ENCODE assay signal across 18 cellular contexts in genomic region chr6:20153194-20153593, GRCh38. TPM values are rescaled to one million over a fixed set of nuclear protein-coding genes. Genes with fewer than 3 reads are reported as not detected.
DNase-seq lines count a peak whose midpoint lies in the region; ATAC-seq, FAIRE-seq and TF ChIP-seq lines count a peak whose summit lies in the region.
"Had no signal": no experiment of that assay in that cellular context is flagged by ENCODE, and none has a peak within 500 bp of the region (broad histone marks: within the 10 kb centered on the region; RNA-seq: fewer than 3 reads in every experiment).

No MANE protein-coding gene starts in this region.

- no peaks in the 10 kb centered on the region for H4K20me1 ChIP-seq in HepG2 (ENCODE audit: insufficient read depth, low read length)
- H4K20me1 ChIP-seq in osteoblast (ENCODE audit: insufficient read depth, low read length) = no peaks in the 10 kb centered on the region

- no peaks in the 10 kb centered on the region for H3K27me3 Mint-ChIP-seq in type B pancreatic cell

- no peak for DNase-seq in right lobe of liver
- DNase-seq in HepG2 (ENCODE audit: low spot score) = no peak
- DNase-seq in dermis blood vessel endothelial cell = peak; percentile 26
- peak; percentile 25 for DNase-seq in osteoblast (ENCODE audit: insufficient read length, low spot score, missing footprints)
- DNase-seq in suprapubic skin (ENCODE audit: low spot score in 2 of 2) = no peak
- DNase-seq in GM10248 (ENCODE audit: extremely low spot score) = no peak
- DNase-seq in type B pancreatic cell (ENCODE audit: extremely low spot score, unreplicated experiment) = no peak
- DNase-seq: CD8-positive, alpha-beta T cell; COR-L47; DMS153; DMS79 treated with DMSO at 0.1 percent for 48 hours; EL; GDM1 had no signal

- H3K79me2 ChIP-seq in HepG2 (ENCODE audit: insufficient read depth, low read length) (no peaks in the 10 kb centered on the region), osteoblast (ENCODE audit: insufficient read depth, low read length) (no peaks in the 10 kb centered on the region)

- no TSS peak for BruUV-seq in HepG2 (replicated peaks; lab: Mats Ljungman, UMichigan)

- no peaks in the 10 kb centered on the region for H3K27me3 ChIP-seq in right lobe of liver
- no peaks in the 10 kb centered on the region for H3K27me3 ChIP-seq in HepG2 (ENCODE audit: control insufficient read depth in 1 of 2, insufficient read depth in 2 of 2, low read length in 2 of 2)
- no peaks in the 10 kb centered on the region for H3K27me3 ChIP-seq in iPS-20b (ENCODE audit: insufficient read depth, low read length)
- H3K27me3 ChIP-seq in osteoblast (ENCODE audit: insufficient read depth, low read length) = no peaks in the 10 kb centered on the region
- H3K27me3 ChIP-seq in suprapubic skin = no peaks in the 10 kb centered on the region

- H3K36me3 ChIP-seq in right lobe of liver (no peaks in the 10 kb centered on the region), HepG2 (replicated peaks in 1 of 2; ENCODE audit: control insufficient read depth in 1 of 2, insufficient read depth in 2 of 2, low read length in 2 of 2) (no peaks in the 10 kb centered on the region), iPS-20b (ENCODE audit: insufficient read depth, low read depth, low read length) (no peaks in the 10 kb centered on the region), osteoblast (ENCODE audit: insufficient read depth, low read length) (no peaks in the 10 kb centered on the region), suprapubic skin (no peaks in the 10 kb centered on the region)

- H3K9ac ChIP-seq in HepG2 (ENCODE audit: insufficient read depth, low read depth, low read length) = no peak overlapping the region
- no peak overlapping the region for H3K9ac ChIP-seq in iPS-20b (ENCODE audit: low read depth, low read length)

- H3K4me3 ChIP-seq in right lobe of liver (no peak overlapping the region), HepG2 (replicated peaks in 1 of 3; ENCODE audit: insufficient read depth in 1 of 3, low read depth in 2 of 3, low read length in 3 of 3) (no peak overlapping the region), iPS-20b (ENCODE audit: low read length) (0 out of 2 replicates have a peak overlapping the region, but pooled peaks have one; percentile 2), osteoblast (ENCODE audit: insufficient read depth, low read length) (no peak overlapping the region), suprapubic skin (no peak overlapping the region)

- POLR2A ChIA-PET in HepG2 (lab: Yijun Ruan, JAX) (no interaction called here), GM10248 (lab: Yijun Ruan, JAX) (no interaction called here)

- H3K27ac ChIP-seq in right lobe of liver (peak overlapping the region in 2 of 3 donors; percentile 2 to 10), HepG2 (ENCODE audit: extremely low read length, insufficient read depth, low read length) (no peak overlapping the region), iPS-20b (ENCODE audit: low read length) (no peak overlapping the region), osteoblast (ENCODE audit: low read depth, low read length) (no peak overlapping the region), suprapubic skin (no peak overlapping the region)
- H3K27ac ChIP-seq: 22Rv1 had no signal

- TF ChIP-seq RAD21 in HepG2 (CRISPR knock-in tag; IDR thresholded peaks at IDR 0.05) = no peak

- peaks cover 6% of the 10 kb centered on the region for H3K4me1 Mint-ChIP-seq in type B pancreatic cell (ENCODE audit: unreplicated experiment)

- intact Hi-C loops in right lobe of liver (cut with DNase I) (no loop called here), HepG2 (cut with micrococcal nuclease; ENCODE audit: unreplicated experiment) (no loop called here)

- H3K9me3 Mint-ChIP-seq in type B pancreatic cell = peaks cover 7% of the 10 kb centered on the region
- H3K9me3 Mint-ChIP-seq: CD8-positive, alpha-beta T cell had no signal

- CTCF ChIA-PET in HepG2 (lab: Yijun Ruan, JAX; ENCODE audit: low intra/inter-chr PET ratio, low total read pairs) (no interaction called here), GM10248 (lab: Yijun Ruan, JAX) (interaction anchor here (1.3 to 1.4 kb wide), 2 partner anchors 23 to 26 kb away, joined by 3 to 5 read pairs; no protein-coding TSS in a partner anchor)

- TF ChIP-seq POLR2A in right lobe of liver (IDR thresholded peaks at IDR 0.05) (no peak), HepG2 (IDR thresholded peaks at IDR 0.05; ENCODE audit: insufficient read depth in 1 of 2, low read depth in 2 of 2, low read length in 2 of 2) (no peak), suprapubic skin (IDR thresholded peaks at IDR 0.05) (no peak)

- H2AFZ ChIP-seq in HepG2 (ENCODE audit: low read length) (no peak overlapping the region), osteoblast (ENCODE audit: low read length) (no peak overlapping the region)

- 83% methylated on average over 3 of the region's 3 CpGs for WGBS in right lobe of liver (ENCODE audit: insufficient coverage, low coverage, low lambda C conversion rate, missing lambda C conversion rate)
- WGBS in HepG2 (ENCODE audit: low lambda C conversion rate) = 62% methylated on average over 3 of the region's 3 CpGs
- 91% methylated on average over 3 of the region's 3 CpGs for WGBS in suprapubic skin

- in situ Hi-C loops in HepG2 (cut with HindIII; ENCODE audit: extremely low pct_ligation_motif_present, low pct_unique_long_range_greater_than_20kb) = no loop called here

- H3K9me3 ChIP-seq in right lobe of liver = no peaks in the 10 kb centered on the region
- no peaks in the 10 kb centered on the region for H3K9me3 ChIP-seq in HepG2 (ENCODE audit: low read length)
- no peaks in the 10 kb centered on the region for H3K9me3 ChIP-seq in iPS-20b (ENCODE audit: insufficient read depth, low read depth, low read length)
- H3K9me3 ChIP-seq in osteoblast (ENCODE audit: low read depth, low read length) = no peaks in the 10 kb centered on the region
- H3K9me3 ChIP-seq in suprapubic skin = no peaks in the 10 kb centered on the region

- TF ChIP-seq EP300 in HepG2 (IDR thresholded peaks at IDR 0.05; ENCODE audit: low read depth in 2 of 2, low read length in 2 of 2) (no peak), HepG2 (CRISPR knock-in tag; IDR thresholded peaks at IDR 0.05; ENCODE audit: borderline replicate concordance) (no peak), suprapubic skin (IDR thresholded peaks at IDR 0.05) (no peak)

- peaks cover 0 to 5% (median 3%) of the 10 kb centered on the region in 4 donors for H3K4me1 ChIP-seq in right lobe of liver
- H3K4me1 ChIP-seq in HepG2 (ENCODE audit: insufficient read depth, low read length) = peaks cover 25% of the 10 kb centered on the region
- H3K4me1 ChIP-seq in iPS-20b (ENCODE audit: insufficient read depth, low read length) = peaks cover 10% of the 10 kb centered on the region
- no peaks in the 10 kb centered on the region for H3K4me1 ChIP-seq in osteoblast (ENCODE audit: insufficient read depth, low read length)
- H3K4me1 ChIP-seq in suprapubic skin = no peaks in the 10 kb centered on the region

- H3K4me2 ChIP-seq in HepG2 (ENCODE audit: low read depth, low read length) = no peak overlapping the region
- H3K4me2 ChIP-seq in osteoblast (ENCODE audit: insufficient read depth, low read length) = no peak overlapping the region

- no peak overlapping the region for H3K27ac Mint-ChIP-seq in type B pancreatic cell
- H3K27ac Mint-ChIP-seq: CD8-positive, alpha-beta T cell had no signal

- H3K36me3 Mint-ChIP-seq in type B pancreatic cell = peaks cover 19% of the 10 kb centered on the region

- no peak for FAIRE-seq in HepG2 (lab: Jason Lieb, UNC)
- FAIRE-seq: D721Med, H54 had no signal

- H3K4me3 Mint-ChIP-seq in type B pancreatic cell = no peak overlapping the region
- H3K4me3 Mint-ChIP-seq: CD14-positive monocyte; CD8-positive, alpha-beta T cell had no signal

- ATAC-seq in right lobe of liver = no peak
- no peak for ATAC-seq in HepG2
- ATAC-seq: CD8-positive, alpha-beta T cell had no signal

- TF ChIP-seq CTCF in right lobe of liver (IDR thresholded peaks at IDR 0.05) = no peak
- no peak for TF ChIP-seq CTCF in HepG2 (CRISPR knock-in tag; IDR thresholded peaks at IDR 0.05)
- no peak for TF ChIP-seq CTCF in osteoblast (IDR thresholded peaks at IDR 0.05; ENCODE audit: extremely low read depth, low read depth, low read length)
- TF ChIP-seq CTCF in suprapubic skin (IDR thresholded peaks at IDR 0.05) = no peak
- TF ChIP-seq CTCF in GM10248 (IDR thresholded peaks at IDR 0.05; ENCODE audit: control extremely low read depth, extremely low read depth, low read depth, missing control alignments) = no peak
- TF ChIP-seq CTCF in type B pancreatic cell (conservative IDR thresholded peaks at IDR 0.05) = no peak

TF ChIP-seq in HepG2, 621 proteins besides CTCF, POLR2A, EP300 and RAD21 (continues in another document):
- no peak for TF ChIP-seq MTA1 (CRISPR knock-in tag; IDR thresholded peaks at IDR 0.05; ENCODE audit: borderline replicate concordance)

RNA-seq across cellular contexts. Expression of gene MBOAT1, which starts 59.1 kb away (rescaled TPM):
- total RNA-seq in right lobe of liver = 10 to 100 TPM in 1 of 6 experiments, 1 to 10 TPM in 5; 3.6 to 10.0 (median 5.9) TPM
- not detected in 2 replicates for total RNA-seq in HepG2 (2016; rRNA removed; fragmentation: Illumina TruSeq; extraction: Trizol)
- total RNA-seq in HepG2 (2016; cell fraction: cytosol; rRNA removed; fragmentation: Illumina TruSeq; extraction: Trizol; ENCODE audit: low read depth) = not detected in 2 replicates
- total RNA-seq in HepG2 (2016; cell fraction: insoluble cytoplasmic fraction; rRNA removed; fragmentation: Illumina TruSeq; extraction: Trizol) = 0.06 TPM in 1 of 2 replicates, not detected in the other
- total RNA-seq in HepG2 (2016; cell fraction: membrane; rRNA removed; fragmentation: Illumina TruSeq; extraction: Trizol) = not detected in 2 replicates
- not detected in 2 replicates for total RNA-seq in HepG2 (2016; cell fraction: nucleus; rRNA removed; fragmentation: Illumina TruSeq; extraction: Trizol)
- 0.04 TPM in 1 of 2 replicates, not detected in the other for polyA plus RNA-seq in HepG2 (2011; rRNA removed)
- not detected in 2 replicates for polyA plus RNA-seq in HepG2 (2011; cell fraction: cytosol; rRNA removed)
- polyA plus RNA-seq in HepG2 (2011; cell fraction: nucleus; rRNA removed) = not detected in 2 replicates
- polyA plus RNA-seq in HepG2 (2012) = not detected in 2 replicates
- polyA plus RNA-seq in HepG2 (2016; cell fraction: cytosol; fragmentation: Illumina TruSeq; extraction: Trizol; ENCODE audit: low read depth) = not detected in 2 replicates
- not detected in 2 replicates for polyA plus RNA-seq in HepG2 (2016; cell fraction: insoluble cytoplasmic fraction; fragmentation: Illumina TruSeq; extraction: Trizol; ENCODE audit: low read depth)
- not detected in 2 replicates for polyA plus RNA-seq in HepG2 (2016; cell fraction: membrane; fragmentation: Illumina TruSeq; extraction: Trizol; ENCODE audit: low read depth)
- polyA plus RNA-seq in HepG2 (2016; cell fraction: nucleus; fragmentation: Illumina TruSeq; extraction: Trizol; ENCODE audit: insufficient read depth, low read depth) = not detected in 2 replicates
- polyA minus RNA-seq in HepG2 (2011; rRNA and poly(A)+ RNA removed; ENCODE audit: low replicate concordance) = 13.9 TPM in 1 of 2 replicates, not detected in the other
- polyA minus RNA-seq in HepG2 (2011; cell fraction: cytosol; rRNA and poly(A)+ RNA removed) = not detected in 2 replicates
- not detected in 2 replicates for polyA minus RNA-seq in HepG2 (2011; cell fraction: nucleus; rRNA and poly(A)+ RNA removed)
- total RNA-seq in dermis blood vessel endothelial cell = 15.3 and 22.0 TPM in 2 replicates
- total RNA-seq in osteoblast = 0.88 and 1.4 TPM in 2 replicates
- total RNA-seq in suprapubic skin = 10 to 100 TPM in 1 of 4 donors, 1 to 10 TPM in 3; 5.3 to 18.8 (median 8.2) TPM
- 83.3 and 116 TPM in 2 replicates for total RNA-seq in type B pancreatic cell (ENCODE audit: low replicate concordance)

Comparison
In these comparisons a context has a peak if more than half of its experiments do, and no peak if none do; other contexts are left out.
1. H3K27ac ChIP-seq: peak in right lobe of liver (2 of 3); none in HepG2 (single experiment), iPS-20b (single experiment), osteoblast (single experiment) and suprapubic skin (single experiment).
2. DNase-seq: peak in dermis blood vessel endothelial cell (single experiment) and osteoblast (single experiment); none in right lobe of liver (0 of 3), HepG2 (single experiment), suprapubic skin (0 of 2), GM10248 (single experiment) and type B pancreatic cell (single experiment).